ENCODE assay signal across 1 cellular context in the genomic region with DNA sequence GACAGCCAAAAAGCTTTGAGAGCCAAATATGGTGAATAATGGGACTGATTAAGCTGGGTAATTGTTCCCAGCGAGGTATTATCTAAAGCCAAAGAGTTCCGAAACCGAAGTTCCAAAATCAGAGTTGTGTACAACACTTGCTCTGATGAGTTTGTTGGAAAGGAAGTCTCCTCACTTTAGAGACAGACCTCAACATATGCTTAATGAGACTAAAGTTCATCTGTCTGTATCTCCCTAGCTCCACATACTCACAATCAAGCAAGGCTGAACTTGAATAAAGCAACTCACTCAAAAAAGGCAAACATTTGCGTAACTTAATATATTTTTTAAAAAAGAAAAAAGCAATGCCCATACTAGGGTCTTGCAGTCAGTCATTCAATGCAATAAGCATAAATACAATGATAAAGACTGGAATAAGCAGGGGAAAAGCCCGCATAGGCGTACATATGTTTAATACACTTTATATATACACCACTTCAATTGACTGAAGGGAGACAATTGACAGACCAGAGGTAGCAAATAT.
TF ChIP-seq lines count a peak whose summit lies in the region.

No MANE protein-coding gene starts in this region.

TF ChIP-seq in HepG2, 621 proteins besides CTCF, POLR2A, EP300 and RAD21 (continued from another document and continues in another):
- TF ChIP-seq, protein P1, sequence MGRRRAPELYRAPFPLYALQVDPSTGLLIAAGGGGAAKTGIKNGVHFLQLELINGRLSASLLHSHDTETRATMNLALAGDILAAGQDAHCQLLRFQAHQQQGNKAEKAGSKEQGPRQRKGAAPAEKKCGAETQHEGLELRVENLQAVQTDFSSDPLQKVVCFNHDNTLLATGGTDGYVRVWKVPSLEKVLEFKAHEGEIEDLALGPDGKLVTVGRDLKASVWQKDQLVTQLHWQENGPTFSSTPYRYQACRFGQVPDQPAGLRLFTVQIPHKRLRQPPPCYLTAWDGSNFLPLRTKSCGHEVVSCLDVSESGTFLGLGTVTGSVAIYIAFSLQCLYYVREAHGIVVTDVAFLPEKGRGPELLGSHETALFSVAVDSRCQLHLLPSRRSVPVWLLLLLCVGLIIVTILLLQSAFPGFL (CRISPR knock-in tag; IDR thresholded peaks at IDR 0.05): no peak
- TF ChIP-seq, protein P2, sequence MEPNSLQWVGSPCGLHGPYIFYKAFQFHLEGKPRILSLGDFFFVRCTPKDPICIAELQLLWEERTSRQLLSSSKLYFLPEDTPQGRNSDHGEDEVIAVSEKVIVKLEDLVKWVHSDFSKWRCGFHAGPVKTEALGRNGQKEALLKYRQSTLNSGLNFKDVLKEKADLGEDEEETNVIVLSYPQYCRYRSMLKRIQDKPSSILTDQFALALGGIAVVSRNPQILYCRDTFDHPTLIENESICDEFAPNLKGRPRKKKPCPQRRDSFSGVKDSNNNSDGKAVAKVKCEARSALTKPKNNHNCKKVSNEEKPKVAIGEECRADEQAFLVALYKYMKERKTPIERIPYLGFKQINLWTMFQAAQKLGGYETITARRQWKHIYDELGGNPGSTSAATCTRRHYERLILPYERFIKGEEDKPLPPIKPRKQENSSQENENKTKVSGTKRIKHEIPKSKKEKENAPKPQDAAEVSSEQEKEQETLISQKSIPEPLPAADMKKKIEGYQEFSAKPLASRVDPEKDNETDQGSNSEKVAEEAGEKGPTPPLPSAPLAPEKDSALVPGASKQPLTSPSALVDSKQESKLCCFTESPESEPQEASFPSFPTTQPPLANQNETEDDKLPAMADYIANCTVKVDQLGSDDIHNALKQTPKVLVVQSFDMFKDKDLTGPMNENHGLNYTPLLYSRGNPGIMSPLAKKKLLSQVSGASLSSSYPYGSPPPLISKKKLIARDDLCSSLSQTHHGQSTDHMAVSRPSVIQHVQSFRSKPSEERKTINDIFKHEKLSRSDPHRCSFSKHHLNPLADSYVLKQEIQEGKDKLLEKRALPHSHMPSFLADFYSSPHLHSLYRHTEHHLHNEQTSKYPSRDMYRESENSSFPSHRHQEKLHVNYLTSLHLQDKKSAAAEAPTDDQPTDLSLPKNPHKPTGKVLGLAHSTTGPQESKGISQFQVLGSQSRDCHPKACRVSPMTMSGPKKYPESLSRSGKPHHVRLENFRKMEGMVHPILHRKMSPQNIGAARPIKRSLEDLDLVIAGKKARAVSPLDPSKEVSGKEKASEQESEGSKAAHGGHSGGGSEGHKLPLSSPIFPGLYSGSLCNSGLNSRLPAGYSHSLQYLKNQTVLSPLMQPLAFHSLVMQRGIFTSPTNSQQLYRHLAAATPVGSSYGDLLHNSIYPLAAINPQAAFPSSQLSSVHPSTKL (CRISPR knock-in tag; IDR thresholded peaks at IDR 0.05): no peak; the same call in 1 of the 2 replicates
- TF ChIP-seq RAD51 (IDR thresholded peaks at IDR 0.05; ENCODE audit: borderline replicate concordance) (no peak), ATAD3A (CRISPR knock-in tag; IDR thresholded peaks at IDR 0.05) (no peak), GPN1 (CRISPR knock-in tag; IDR thresholded peaks at IDR 0.05; ENCODE audit: borderline replicate concordance) (no peak), PTBP1 (IDR thresholded peaks at IDR 0.05; ENCODE audit: low read depth, low read length, poor library complexity, severe bottlenecking) (no peak), MTA1 (CRISPR knock-in tag; IDR thresholded peaks at IDR 0.05; ENCODE audit: borderline replicate concordance) (no peak), ZNF501 (CRISPR knock-in tag; IDR thresholded peaks at IDR 0.05) (no peak), MAFF (IDR thresholded peaks at IDR 0.05; ENCODE audit: low read depth, low read length) (no peak), TOE1 (CRISPR knock-in tag; IDR thresholded peaks at IDR 0.05) (0 out of 2 replicates have a peak, but pooled peaks have one; percentile 22), ETV5 (CRISPR knock-in tag; IDR thresholded peaks at IDR 0.05; ENCODE audit: borderline replicate concordance) (no peak), KLF16 (CRISPR knock-in tag; IDR thresholded peaks at IDR 0.05) (0 out of 4 replicates have a peak, but pooled peaks of 1 of the 2 experiments have one; percentile 22), CENPX (CRISPR knock-in tag; IDR thresholded peaks at IDR 0.05) (no peak), SETDB1 (CRISPR knock-in tag; IDR thresholded peaks at IDR 0.05; ENCODE audit: borderline replicate concordance) (no peak), NONO (IDR thresholded peaks at IDR 0.05) (no peak), NONO (CRISPR knock-in tag; conservative IDR thresholded peaks at IDR 0.05) (no peak), TBX3 (IDR thresholded peaks at IDR 0.05; ENCODE audit: borderline replicate concordance) (no peak), KAT2B (IDR thresholded peaks at IDR 0.05; ENCODE audit: borderline replicate concordance, low read depth, low read length) (no peak), ZNF564 (CRISPR knock-in tag; IDR thresholded peaks at IDR 0.05) (no peak), ASH2L (IDR thresholded peaks at IDR 0.05; ENCODE audit: insufficient read length, low read depth, low read length) (peak; percentile 20), DMAP1 (CRISPR knock-in tag; IDR thresholded peaks at IDR 0.05) (no peak), TBL1XR1 (IDR thresholded peaks at IDR 0.05; ENCODE audit: borderline replicate concordance, low read length, partially characterized antibody) (no peak), MATR3 (CRISPR knock-in tag; IDR thresholded peaks at IDR 0.05) (no peak), ERF (CRISPR knock-in tag; IDR thresholded peaks at IDR 0.05) (no peak), FOXC1 (CRISPR knock-in tag; IDR thresholded peaks at IDR 0.05; ENCODE audit: borderline replicate concordance) (no peak), CHD2 (IDR thresholded peaks at IDR 0.05; ENCODE audit: low read depth, low read length) (no peak), SP2 (CRISPR knock-in tag; IDR thresholded peaks at IDR 0.05) (no peak), PITX1 (CRISPR knock-in tag; IDR thresholded peaks at IDR 0.05) (no peak), ZNF441 (CRISPR knock-in tag; IDR thresholded peaks at IDR 0.05; ENCODE audit: borderline replicate concordance) (no peak), SATB2 (CRISPR knock-in tag; IDR thresholded peaks at IDR 0.05) (no peak), ZNF136 (CRISPR knock-in tag; IDR thresholded peaks at IDR 0.05; ENCODE audit: low read depth) (no peak), RBM22 (optimal IDR thresholded peaks at IDR 0.05; ENCODE audit: low read length) (no peak)
- TF ChIP-seq, protein P3, sequence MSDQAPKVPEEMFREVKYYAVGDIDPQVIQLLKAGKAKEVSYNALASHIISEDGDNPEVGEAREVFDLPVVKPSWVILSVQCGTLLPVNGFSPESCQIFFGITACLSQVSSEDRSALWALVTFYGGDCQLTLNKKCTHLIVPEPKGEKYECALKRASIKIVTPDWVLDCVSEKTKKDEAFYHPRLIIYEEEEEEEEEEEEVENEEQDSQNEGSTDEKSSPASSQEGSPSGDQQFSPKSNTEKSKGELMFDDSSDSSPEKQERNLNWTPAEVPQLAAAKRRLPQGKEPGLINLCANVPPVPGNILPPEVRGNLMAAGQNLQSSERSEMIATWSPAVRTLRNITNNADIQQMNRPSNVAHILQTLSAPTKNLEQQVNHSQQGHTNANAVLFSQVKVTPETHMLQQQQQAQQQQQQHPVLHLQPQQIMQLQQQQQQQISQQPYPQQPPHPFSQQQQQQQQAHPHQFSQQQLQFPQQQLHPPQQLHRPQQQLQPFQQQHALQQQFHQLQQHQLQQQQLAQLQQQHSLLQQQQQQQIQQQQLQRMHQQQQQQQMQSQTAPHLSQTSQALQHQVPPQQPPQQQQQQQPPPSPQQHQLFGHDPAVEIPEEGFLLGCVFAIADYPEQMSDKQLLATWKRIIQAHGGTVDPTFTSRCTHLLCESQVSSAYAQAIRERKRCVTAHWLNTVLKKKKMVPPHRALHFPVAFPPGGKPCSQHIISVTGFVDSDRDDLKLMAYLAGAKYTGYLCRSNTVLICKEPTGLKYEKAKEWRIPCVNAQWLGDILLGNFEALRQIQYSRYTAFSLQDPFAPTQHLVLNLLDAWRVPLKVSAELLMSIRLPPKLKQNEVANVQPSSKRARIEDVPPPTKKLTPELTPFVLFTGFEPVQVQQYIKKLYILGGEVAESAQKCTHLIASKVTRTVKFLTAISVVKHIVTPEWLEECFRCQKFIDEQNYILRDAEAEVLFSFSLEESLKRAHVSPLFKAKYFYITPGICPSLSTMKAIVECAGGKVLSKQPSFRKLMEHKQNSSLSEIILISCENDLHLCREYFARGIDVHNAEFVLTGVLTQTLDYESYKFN (CRISPR knock-in tag; conservative IDR thresholded peaks at IDR 0.05): no peak
- TF ChIP-seq, protein P4, sequence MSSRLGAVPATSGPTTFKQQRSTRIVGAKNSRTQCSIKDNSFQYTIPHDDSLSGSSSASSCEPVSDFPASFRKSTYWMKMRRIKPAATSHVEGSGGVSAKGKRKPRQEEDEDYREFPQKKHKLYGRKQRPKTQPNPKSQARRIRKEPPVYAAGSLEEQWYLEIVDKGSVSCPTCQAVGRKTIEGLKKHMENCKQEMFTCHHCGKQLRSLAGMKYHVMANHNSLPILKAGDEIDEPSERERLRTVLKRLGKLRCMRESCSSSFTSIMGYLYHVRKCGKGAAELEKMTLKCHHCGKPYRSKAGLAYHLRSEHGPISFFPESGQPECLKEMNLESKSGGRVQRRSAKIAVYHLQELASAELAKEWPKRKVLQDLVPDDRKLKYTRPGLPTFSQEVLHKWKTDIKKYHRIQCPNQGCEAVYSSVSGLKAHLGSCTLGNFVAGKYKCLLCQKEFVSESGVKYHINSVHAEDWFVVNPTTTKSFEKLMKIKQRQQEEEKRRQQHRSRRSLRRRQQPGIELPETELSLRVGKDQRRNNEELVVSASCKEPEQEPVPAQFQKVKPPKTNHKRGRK (CRISPR knock-in tag; IDR thresholded peaks at IDR 0.05): no peak
- TF ChIP-seq, protein P5, sequence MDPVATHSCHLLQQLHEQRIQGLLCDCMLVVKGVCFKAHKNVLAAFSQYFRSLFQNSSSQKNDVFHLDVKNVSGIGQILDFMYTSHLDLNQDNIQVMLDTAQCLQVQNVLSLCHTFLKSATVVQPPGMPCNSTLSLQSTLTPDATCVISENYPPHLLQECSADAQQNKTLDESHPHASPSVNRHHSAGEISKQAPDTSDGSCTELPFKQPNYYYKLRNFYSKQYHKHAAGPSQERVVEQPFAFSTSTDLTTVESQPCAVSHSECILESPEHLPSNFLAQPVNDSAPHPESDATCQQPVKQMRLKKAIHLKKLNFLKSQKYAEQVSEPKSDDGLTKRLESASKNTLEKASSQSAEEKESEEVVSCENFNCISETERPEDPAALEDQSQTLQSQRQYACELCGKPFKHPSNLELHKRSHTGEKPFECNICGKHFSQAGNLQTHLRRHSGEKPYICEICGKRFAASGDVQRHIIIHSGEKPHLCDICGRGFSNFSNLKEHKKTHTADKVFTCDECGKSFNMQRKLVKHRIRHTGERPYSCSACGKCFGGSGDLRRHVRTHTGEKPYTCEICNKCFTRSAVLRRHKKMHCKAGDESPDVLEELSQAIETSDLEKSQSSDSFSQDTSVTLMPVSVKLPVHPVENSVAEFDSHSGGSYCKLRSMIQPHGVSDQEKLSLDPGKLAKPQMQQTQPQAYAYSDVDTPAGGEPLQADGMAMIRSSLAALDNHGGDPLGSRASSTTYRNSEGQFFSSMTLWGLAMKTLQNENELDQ (CRISPR knock-in tag; IDR thresholded peaks at IDR 0.05; ENCODE audit: borderline replicate concordance): 0 out of 2 replicates have a peak, but pooled peaks have one; percentile 41
- TF ChIP-seq, protein P6, sequence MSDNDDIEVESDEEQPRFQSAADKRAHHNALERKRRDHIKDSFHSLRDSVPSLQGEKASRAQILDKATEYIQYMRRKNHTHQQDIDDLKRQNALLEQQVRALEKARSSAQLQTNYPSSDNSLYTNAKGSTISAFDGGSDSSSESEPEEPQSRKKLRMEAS (IDR thresholded peaks at IDR 0.05): no peak
- TF ChIP-seq, protein P7, sequence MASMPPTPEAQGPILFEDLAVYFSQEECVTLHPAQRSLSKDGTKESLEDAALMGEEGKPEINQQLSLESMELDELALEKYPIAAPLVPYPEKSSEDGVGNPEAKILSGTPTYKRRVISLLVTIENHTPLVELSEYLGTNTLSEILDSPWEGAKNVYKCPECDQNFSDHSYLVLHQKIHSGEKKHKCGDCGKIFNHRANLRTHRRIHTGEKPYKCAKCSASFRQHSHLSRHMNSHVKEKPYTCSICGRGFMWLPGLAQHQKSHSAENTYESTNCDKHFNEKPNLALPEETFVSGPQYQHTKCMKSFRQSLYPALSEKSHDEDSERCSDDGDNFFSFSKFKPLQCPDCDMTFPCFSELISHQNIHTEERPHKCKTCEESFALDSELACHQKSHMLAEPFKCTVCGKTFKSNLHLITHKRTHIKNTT (CRISPR knock-in tag; IDR thresholded peaks at IDR 0.05): no peak
- TF ChIP-seq, protein P8, sequence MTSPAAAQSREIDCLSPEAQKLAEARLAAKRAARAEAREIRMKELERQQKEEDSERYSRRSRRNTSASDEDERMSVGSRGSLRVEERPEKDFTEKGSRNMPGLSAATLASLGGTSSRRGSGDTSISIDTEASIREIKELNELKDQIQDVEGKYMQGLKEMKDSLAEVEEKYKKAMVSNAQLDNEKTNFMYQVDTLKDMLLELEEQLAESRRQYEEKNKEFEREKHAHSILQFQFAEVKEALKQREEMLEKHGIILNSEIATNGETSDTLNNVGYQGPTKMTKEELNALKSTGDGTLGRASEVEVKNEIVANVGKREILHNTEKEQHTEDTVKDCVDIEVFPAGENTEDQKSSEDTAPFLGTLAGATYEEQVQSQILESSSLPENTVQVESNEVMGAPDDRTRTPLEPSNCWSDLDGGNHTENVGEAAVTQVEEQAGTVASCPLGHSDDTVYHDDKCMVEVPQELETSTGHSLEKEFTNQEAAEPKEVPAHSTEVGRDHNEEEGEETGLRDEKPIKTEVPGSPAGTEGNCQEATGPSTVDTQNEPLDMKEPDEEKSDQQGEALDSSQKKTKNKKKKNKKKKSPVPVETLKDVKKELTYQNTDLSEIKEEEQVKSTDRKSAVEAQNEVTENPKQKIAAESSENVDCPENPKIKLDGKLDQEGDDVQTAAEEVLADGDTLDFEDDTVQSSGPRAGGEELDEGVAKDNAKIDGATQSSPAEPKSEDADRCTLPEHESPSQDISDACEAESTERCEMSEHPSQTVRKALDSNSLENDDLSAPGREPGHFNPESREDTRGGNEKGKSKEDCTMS (CRISPR knock-in tag; conservative IDR thresholded peaks at IDR 0.05): no peak
- TF ChIP-seq, protein P9, sequence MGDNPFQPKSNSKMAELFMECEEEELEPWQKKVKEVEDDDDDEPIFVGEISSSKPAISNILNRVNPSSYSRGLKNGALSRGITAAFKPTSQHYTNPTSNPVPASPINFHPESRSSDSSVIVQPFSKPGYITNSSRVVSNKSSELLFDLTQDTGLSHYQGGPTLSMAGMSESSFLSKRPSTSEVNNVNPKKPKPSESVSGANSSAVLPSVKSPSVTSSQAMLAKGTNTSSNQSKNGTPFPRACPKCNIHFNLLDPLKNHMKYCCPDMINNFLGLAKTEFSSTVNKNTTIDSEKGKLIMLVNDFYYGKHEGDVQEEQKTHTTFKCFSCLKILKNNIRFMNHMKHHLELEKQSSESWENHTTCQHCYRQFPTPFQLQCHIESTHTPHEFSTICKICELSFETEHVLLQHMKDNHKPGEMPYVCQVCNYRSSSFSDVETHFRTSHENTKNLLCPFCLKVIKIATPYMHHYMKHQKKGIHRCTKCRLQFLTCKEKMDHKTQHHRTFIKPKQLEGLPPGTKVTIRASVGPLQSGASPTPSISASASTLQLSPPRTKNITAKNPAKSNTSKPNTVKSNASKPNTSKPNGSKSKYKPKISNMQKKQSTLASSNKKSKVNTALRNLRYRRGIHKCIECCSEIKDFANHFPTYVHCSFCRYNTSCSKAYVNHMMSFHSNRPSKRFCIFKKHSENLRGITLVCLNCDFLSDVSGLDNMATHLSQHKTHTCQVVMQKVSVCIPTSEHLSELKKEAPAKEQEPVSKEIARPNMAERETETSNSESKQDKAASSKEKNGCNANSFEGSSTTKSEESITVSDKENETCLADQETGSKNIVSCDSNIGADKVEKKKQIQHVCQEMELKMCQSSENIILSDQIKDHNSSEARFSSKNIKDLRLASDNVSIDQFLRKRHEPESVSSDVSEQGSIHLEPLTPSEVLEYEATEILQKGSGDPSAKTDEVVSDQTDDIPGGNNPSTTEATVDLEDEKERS (CRISPR knock-in tag; IDR thresholded peaks at IDR 0.05): no peak
